Comparison of ENCODE assay signal across 7 cellular contexts in genomic region chr12:88036368-88036965, GRCh38. TPM values are rescaled to one million over a fixed set of nuclear protein-coding genes. Genes with fewer than 3 reads are reported as not detected.
DNase-seq lines count a peak whose midpoint lies in the region; FAIRE-seq and TF ChIP-seq lines count a peak whose summit lies in the region.

No MANE protein-coding gene starts in this region.

- peak; percentile 78 for FAIRE-seq in GM19239 (lab: Jason Lieb, UNC)

- no peak for TF ChIP-seq CTCF in nephron (IDR thresholded peaks at IDR 0.05; ENCODE audit: unreplicated experiment in 3 of 3)

- peaks cover 32% of the 10 kb centered on the region for H3K4me1 Mint-ChIP-seq in nephron

- H3K4me1 ChIP-seq in NT2/D1 (ENCODE audit: insufficient read depth, insufficient read length) = no peaks in the 10 kb centered on the region

- H3K27me3 Mint-ChIP-seq in nephron (ENCODE audit: low read depth) = no peaks in the 10 kb centered on the region

- H3K27me3 ChIP-seq in NT2/D1 (ENCODE audit: insufficient read depth, insufficient read length) = no peaks in the 10 kb centered on the region

- peaks cover 10% of the 10 kb centered on the region for H3K36me3 ChIP-seq in NT2/D1 (ENCODE audit: insufficient read depth, insufficient read length, low read length)

- H3K4me3 ChIP-seq in NT2/D1 (ENCODE audit: insufficient read length, low read depth) = peak overlapping the region; percentile 96

- no peaks in the 10 kb centered on the region for H3K36me3 Mint-ChIP-seq in nephron (ENCODE audit: low read depth)

- no peak overlapping the region for H3K9ac ChIP-seq in NT2/D1 (ENCODE audit: insufficient read length, low read depth)

- DNase-seq in GM19239 (ENCODE audit: insufficient read length, low spot score) (no peak), NT2/D1 (ENCODE audit: low read depth, low spot score) (no peak), dermis blood vessel endothelial cell (peak; percentile 2), cerebellar nuclear complex (lab: John Stamatoyannopoulos, UW) (no peak), NCI-H1092 treated with DMSO at 0.1 percent for 48 hours (lab: John Stamatoyannopoulos, UW) (no peak)
- DNase-seq in stimulated activated naive CD4-positive, alpha-beta T cell treated with Interleukin-2 at 50 U/mL for 16 hours (lab: John Stamatoyannopoulos, UW) = no peak

- peak overlapping the region in 2 of 3 experiments; percentile 20 to 43 for H3K27ac Mint-ChIP-seq in nephron

- H3K9me3 Mint-ChIP-seq in nephron = peaks cover 8% of the 10 kb centered on the region

- peak overlapping the region; percentile 98 to 99 (median 99) for H3K4me3 Mint-ChIP-seq in nephron

- H3K9me3 ChIP-seq in NT2/D1 (ENCODE audit: insufficient read depth, low read length) = no peaks in the 10 kb centered on the region

RNA-seq across cellular contexts. Expression of gene C12orf50, which starts 7.3 kb away (rescaled TPM):
- total RNA-seq in dermis blood vessel endothelial cell = not detected in 2 replicates
